7 cellular contexts compared by ENCODE assay signal in the genomic region with DNA sequence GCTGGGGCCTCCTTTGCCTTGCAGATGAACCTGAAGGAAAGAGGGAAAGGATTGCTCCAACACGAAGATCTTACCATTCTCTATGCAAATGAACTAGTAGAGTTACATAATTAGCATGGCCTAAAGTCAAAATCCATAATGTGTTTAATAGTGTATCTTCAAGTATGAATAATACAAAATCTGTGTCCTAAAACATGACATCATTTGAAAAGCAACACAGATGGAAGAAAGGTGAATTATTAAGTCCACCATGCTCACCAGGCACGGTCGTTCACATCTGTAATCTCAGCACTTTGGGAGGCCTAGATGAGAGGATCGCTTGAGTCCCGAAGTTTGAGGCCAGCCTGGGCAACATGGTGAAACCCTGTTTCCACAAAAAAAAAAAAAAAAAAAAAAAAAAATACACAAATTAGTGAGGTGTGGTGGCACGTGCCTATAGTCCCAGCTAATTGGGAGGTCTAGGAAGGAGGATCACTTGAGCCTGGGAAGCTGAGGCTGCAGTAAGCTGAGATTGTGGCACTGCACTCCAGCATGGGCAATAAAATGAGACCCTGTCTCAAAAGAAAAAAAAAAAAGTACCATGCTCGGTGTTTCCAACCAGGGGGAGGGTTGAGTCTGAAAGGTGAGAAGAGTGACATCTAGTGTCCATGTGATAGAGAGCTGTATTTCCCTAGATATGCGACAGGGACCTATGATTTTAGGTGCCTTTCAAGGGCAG. TPM values are rescaled to one million over a fixed set of nuclear protein-coding genes. Genes with fewer than 3 reads are reported as not detected.
DNase-seq lines count a peak whose midpoint lies in the region; ATAC-seq, FAIRE-seq and TF ChIP-seq lines count a peak whose summit lies in the region.

No MANE protein-coding gene starts in this region.

- no TSS peak for BruUV-seq in PC-3 (replicated peaks; lab: Mats Ljungman, UMichigan)

- H2AFZ ChIP-seq in PC-3 (ENCODE audit: low read length), result peak overlapping the region; percentile 36; the same call in 1 of the 2 replicates

- peaks cover 1% of the 10 kb centered on the region for H3K36me3 Mint-ChIP-seq in memory B cell

- H3K27ac ChIP-seq in PC-3 (ENCODE audit: low read length), result no peak overlapping the region
- H3K27ac ChIP-seq in colonic mucosa, result no peak overlapping the region

- H3K4me1 ChIP-seq in PC-3 (ENCODE audit: insufficient read depth, low read length) (no peaks in the 10 kb centered on the region), colonic mucosa (no peaks in the 10 kb centered on the region)

- TF ChIP-seq CTCF in PC-3 (conservative IDR thresholded peaks at IDR 0.05; ENCODE audit: low read depth, low read length) (peak; percentile 68), colonic mucosa (IDR thresholded peaks at IDR 0.05) (peak; percentile 43)

- no peaks in the 10 kb centered on the region for H3F3A ChIP-seq in PC-3 (ENCODE audit: low read length, unreplicated experiment)

- H3K36me3 ChIP-seq in PC-3 (ENCODE audit: low read depth, low read length), result no peaks in the 10 kb centered on the region
- H3K36me3 ChIP-seq in colonic mucosa, result no peaks in the 10 kb centered on the region

- H3K4me3 Mint-ChIP-seq in memory B cell, result peak overlapping the region; percentile 58

- H4K20me1 ChIP-seq in PC-3 (ENCODE audit: low read length), result no peaks in the 10 kb centered on the region

- no peaks in the 10 kb centered on the region for H3K79me2 ChIP-seq in PC-3 (ENCODE audit: low read length)

- POLR2A ChIA-PET in PC-3 (lab: Charles Lee; ENCODE audit: unreplicated experiment), result no interaction called here

- peak; percentile 52 for FAIRE-seq in HTR-8/SVneo (lab: Jason Lieb, UNC)

- CTCF ChIA-PET in PC-3 (lab: Charles Lee), result interaction anchor here (0.6 to 1.4 kb wide), 12 partner anchors 21 to 148 kb away, joined by 3 to 8 read pairs (median 5); a partner anchor contains a TSS

- H3K9me2 ChIP-seq in PC-3 (replicated peaks; ENCODE audit: low read length), result no peaks in the 10 kb centered on the region

- H3K9me3 Mint-ChIP-seq in memory B cell, result peaks cover 3% of the 10 kb centered on the region

- H3K9ac ChIP-seq in PC-3 (ENCODE audit: low read length) (no peak overlapping the region), colonic mucosa (ENCODE audit: low read depth in 2 of 2, low read length in 2 of 2) (no peak overlapping the region)

- H3K27me3 ChIP-seq in PC-3 (ENCODE audit: low read length) (no peaks in the 10 kb centered on the region), colonic mucosa (no peaks in the 10 kb centered on the region)

- peaks cover 9% of the 10 kb centered on the region for H3K27me3 Mint-ChIP-seq in memory B cell

- DNase-seq in Daoy (ENCODE audit: low read depth), result peak; percentile 40
- peak; percentile 62 for DNase-seq in HTR-8/SVneo (ENCODE audit: insufficient read length, low spot score)
- peak; percentile 60 for DNase-seq in PC-3
- DNase-seq in colonic mucosa, result no peak
- no peak for DNase-seq in memory B cell (ENCODE audit: low spot score in 2 of 2)

- ATAC-seq in PC-3 (peak; percentile 77), memory B cell (ENCODE audit: low read depth) (peak; percentile 87), HG02642 (IDR thresholded peaks at IDR 0.05; ENCODE audit: poor library complexity, unreplicated experiment) (no peak), HG03520 (IDR thresholded peaks at IDR 0.05; ENCODE audit: unreplicated experiment) (no peak)

- no peaks in the 10 kb centered on the region for H3K4me1 Mint-ChIP-seq in memory B cell

- peak overlapping the region; percentile 65 for H3K4me2 ChIP-seq in PC-3 (ENCODE audit: low read length)

- H3K27ac Mint-ChIP-seq in memory B cell, result no peak overlapping the region

- intact Hi-C loops in PC-3 (cut with micrococcal nuclease), result loop anchor here (2.0 kb wide), 2 partner anchors 98 to 148 kb away; a partner anchor contains a TSS
- intact Hi-C loops in colonic mucosa (cut with DNase I), result loop anchor here (5.0 kb wide), 1 partner anchor 89 kb away; no protein-coding TSS in a partner anchor

- H3K9me3 ChIP-seq in PC-3 (ENCODE audit: low read length) (no peaks in the 10 kb centered on the region), colonic mucosa (no peaks in the 10 kb centered on the region)

- H3K4me3 ChIP-seq in PC-3 (ENCODE audit: low read length), result no peak overlapping the region
- no peak overlapping the region for H3K4me3 ChIP-seq in colonic mucosa

RNA-seq across cellular contexts. Expression of a gene that starts 6.4 kb away (rescaled TPM):
- total RNA-seq in Daoy (2014; rRNA removed; shearing (Covaris generic)), result not detected in 2 replicates
- total RNA-seq in PC-3 (2014; rRNA removed) (not detected in 2 replicates), colonic mucosa (not detected)

Comparison
In these comparisons a context has a peak if more than half of its experiments do, and no peak if none do; other contexts are left out.
1. DNase-seq: peak in Daoy (single experiment), HTR-8/SVneo (single experiment) and PC-3 (single experiment); none in colonic mucosa (single experiment) and memory B cell (0 of 2).
2. ATAC-seq: peak in PC-3 (single experiment) and memory B cell (single experiment); none in HG02642 (single experiment) and HG03520 (single experiment).